10 cellular contexts compared by ENCODE assay signal in genomic region chr7:101990811-101991418, GRCh38.
DNase-seq lines count a peak whose midpoint lies in the region; ATAC-seq and TF ChIP-seq lines count a peak whose summit lies in the region.
"Had no signal": no experiment of that assay in that cellular context is flagged by ENCODE, and none has a peak within 500 bp of the region (broad histone marks: within the 10 kb centered on the region; RNA-seq: fewer than 3 reads in every experiment).

No MANE protein-coding gene starts in this region.

- peaks cover 6% of the 10 kb centered on the region for H3K4me1 Mint-ChIP-seq in activated T-helper 2 cell treated with anti-CD3 and anti-CD28 coated beads, Interferon-gamma antibody, Interleukin-2, Interleukin-4, amounts not matched to agents 10 μg/mL and 5 μg/mL and 100 μg/mL, durations not matched to agents 14 hours and 24 hours and 36 hours (ENCODE audit: low read depth)

- no peak overlapping the region for H3K27ac Mint-ChIP-seq in activated T-helper 2 cell treated with anti-CD3 and anti-CD28 coated beads, Interferon-gamma antibody, Interleukin-2, Interleukin-4, amounts not matched to agents 10 μg/mL and 5 μg/mL and 100 μg/mL, durations not matched to agents 14 hours and 24 hours and 36 hours

- H3K36me3 ChIP-seq in psoas muscle (ENCODE audit: insufficient read depth in 1 of 2, low read depth in 1 of 2) (no peaks in the 10 kb centered on the region), lower lobe of right lung (no peaks in the 10 kb centered on the region)
- H3K36me3 ChIP-seq: esophagus squamous epithelium had no signal

- DNase-seq in globus pallidus (ENCODE audit: low spot score) (peak; percentile 15), psoas muscle (no peak), lower lobe of right lung (no peak), NCI-H1417 treated with DMSO at 0.1 percent for 48 hours (lab: John Stamatoyannopoulos, UW) (no peak)
- DNase-seq in activated T-helper 2 cell treated with anti-CD3 and anti-CD28 coated beads, Interferon-gamma antibody, Interleukin-2, Interleukin-4, amounts not matched to agents 10 μg/mL and 5 μg/mL and 100 μg/mL, durations not matched to agents 14 hours and 24 hours and 36 hours (ENCODE audit: low spot score) = no peak
- DNase-seq: esophagus squamous epithelium had no signal

- no peak for TF ChIP-seq CTCF in psoas muscle (IDR thresholded peaks at IDR 0.05)
- no peak for TF ChIP-seq CTCF in lower lobe of right lung (IDR thresholded peaks at IDR 0.05)

- H3K27me3 ChIP-seq in psoas muscle (ENCODE audit: insufficient read depth in 3 of 3, low read length in 2 of 3) (no peaks in the 10 kb centered on the region), lower lobe of right lung (ENCODE audit: low read depth) (no peaks in the 10 kb centered on the region)
- H3K27me3 ChIP-seq: esophagus squamous epithelium had no signal

- no peaks in the 10 kb centered on the region for H3K36me3 Mint-ChIP-seq in activated T-helper 2 cell treated with anti-CD3 and anti-CD28 coated beads, Interferon-gamma antibody, Interleukin-2, Interleukin-4, amounts not matched to agents 10 μg/mL and 5 μg/mL and 100 μg/mL, durations not matched to agents 14 hours and 24 hours and 36 hours (ENCODE audit: low read depth)

- WGBS in psoas muscle, 3 donors = 90 to 93% (median 91%) methylated on average over 17 of the region's 17 CpGs

- H3K27ac ChIP-seq in psoas muscle (no peak overlapping the region), lower lobe of right lung (no peak overlapping the region)
- H3K27ac ChIP-seq: parathyroid adenoma had no signal

- no peaks in the 10 kb centered on the region for H3K27me3 Mint-ChIP-seq in activated T-helper 2 cell treated with anti-CD3 and anti-CD28 coated beads, Interferon-gamma antibody, Interleukin-2, Interleukin-4, amounts not matched to agents 10 μg/mL and 5 μg/mL and 100 μg/mL, durations not matched to agents 14 hours and 24 hours and 36 hours (ENCODE audit: low read depth)

- intact Hi-C loops in psoas muscle (cut with DNase I) = no loop called here
- intact Hi-C loops in lower lobe of right lung (cut with DNase I) = no loop called here
- intact Hi-C loops in activated T-helper 2 cell treated with anti-CD3 and anti-CD28 coated beads, Interferon-gamma antibody, Interleukin-2, Interleukin-4, amounts not matched to agents 10 μg/mL and 5 μg/mL and 100 μg/mL, durations not matched to agents 14 hours and 24 hours and 36 hours (cut with micrococcal nuclease) = no loop called here

- H3K4me3 ChIP-seq in psoas muscle (no peak overlapping the region), lower lobe of right lung (no peak overlapping the region)
- H3K4me3 ChIP-seq: esophagus squamous epithelium had no signal

- H3K4me1 ChIP-seq in psoas muscle = peaks cover 9% of the 10 kb centered on the region
- no peaks in the 10 kb centered on the region for H3K4me1 ChIP-seq in lower lobe of right lung

- ATAC-seq in GM18499 (IDR thresholded peaks at IDR 0.05; ENCODE audit: insufficient read depth, unreplicated experiment) (peak; percentile 66), GM21447 (IDR thresholded peaks at IDR 0.05; ENCODE audit: unreplicated experiment) (peak; percentile 90), HG03469 (IDR thresholded peaks at IDR 0.05; ENCODE audit: unreplicated experiment) (peak; percentile 60), psoas muscle (no peak), lower lobe of right lung (no peak)

- H3K9me3 ChIP-seq in psoas muscle (no peaks in the 10 kb centered on the region), lower lobe of right lung (no peaks in the 10 kb centered on the region)
- H3K9me3 ChIP-seq: esophagus squamous epithelium had no signal

- H3K4me3 Mint-ChIP-seq in activated T-helper 2 cell treated with anti-CD3 and anti-CD28 coated beads, Interferon-gamma antibody, Interleukin-2, Interleukin-4, amounts not matched to agents 10 μg/mL and 5 μg/mL and 100 μg/mL, durations not matched to agents 14 hours and 24 hours and 36 hours (ENCODE audit: low read depth) = no peak overlapping the region

- no peaks in the 10 kb centered on the region for H3K9me3 Mint-ChIP-seq in activated T-helper 2 cell treated with anti-CD3 and anti-CD28 coated beads, Interferon-gamma antibody, Interleukin-2, Interleukin-4, amounts not matched to agents 10 μg/mL and 5 μg/mL and 100 μg/mL, durations not matched to agents 14 hours and 24 hours and 36 hours

Comparison
In these comparisons a context has a peak if more than half of its experiments do, and no peak if none do; other contexts are left out.
1. ATAC-seq: peak in GM18499 (single experiment), GM21447 (single experiment) and HG03469 (single experiment); none in psoas muscle (0 of 4) and lower lobe of right lung (0 of 2).